Comparison of ENCODE assay signal across 1 cellular context in genomic region chr6:31497595-31498476, GRCh38.
A peak's percentile ranks its signal among the peaks of the same experiment; 100 is the strongest.
TF ChIP-seq lines count a peak whose summit lies in the region.

MICB (plus strand) TSS chr6:31498145; CDS start chr6:31498194, 49 bp downstream.

TF ChIP-seq in GM12878, 131 proteins besides CTCF, POLR2A, EP300 and RAD21 (continued from another document and continues in another):
- TF ChIP-seq MAX (IDR thresholded peaks at IDR 0.05; ENCODE audit: low read depth, low read length) (0 out of 2 replicates have a peak, but pooled peaks have one; percentile 58), FOS (IDR thresholded peaks at IDR 0.05; ENCODE audit: borderline replicate concordance, extremely low read depth, insufficient read length) (peak; percentile 19), RBBP5 (conservative IDR thresholded peaks at IDR 0.05) (no peak), CREB1 (IDR thresholded peaks at IDR 0.05; ENCODE audit: low read depth) (no peak), POLR2AphosphoS2 (IDR thresholded peaks at IDR 0.05; ENCODE audit: low read depth, low read length) (peak; percentile 36; the same call in 1 of the 2 replicates), SIN3A (IDR thresholded peaks at IDR 0.05; ENCODE audit: low read depth, low read length) (no peak), NBN (IDR thresholded peaks at IDR 0.05) (peak; percentile 52; the same call in 1 of the 2 replicates), PAX8 (IDR thresholded peaks at IDR 0.05) (no peak), MTA3 (IDR thresholded peaks at IDR 0.05; ENCODE audit: borderline replicate concordance, low read length) (no peak), DPF2 (IDR thresholded peaks at IDR 0.05) (no peak), CHD4 (IDR thresholded peaks at IDR 0.05) (no peak), PBX3 (IDR thresholded peaks at IDR 0.05; ENCODE audit: insufficient replicate concordance, low read depth, low read length) (no peak), MYC (IDR thresholded peaks at IDR 0.05; ENCODE audit: insufficient read depth, insufficient read length, insufficient replicate concordance, low read length, severe bottlenecking) (no peak), ATF3 (IDR thresholded peaks at IDR 0.05; ENCODE audit: borderline replicate concordance, extremely low read depth, low read depth, low read length) (no peak), EED (IDR thresholded peaks at IDR 0.05; ENCODE audit: low read depth) (no peak), USF2 (IDR thresholded peaks at IDR 0.05; ENCODE audit: borderline replicate concordance, low read depth, low read length) (no peak), CBX3 (IDR thresholded peaks at IDR 0.05; ENCODE audit: borderline replicate concordance, low read depth) (no peak), EGR1 (IDR thresholded peaks at IDR 0.05; ENCODE audit: borderline replicate concordance in 1 of 2, low read depth in 2 of 2, low read length in 2 of 2) (no peak), BCLAF1 (IDR thresholded peaks at IDR 0.05) (peak; percentile 83), HSF1 (IDR thresholded peaks at IDR 0.05; ENCODE audit: low read depth, low read length) (no peak; the same call in 1 of the 2 replicates), RFX5 (IDR thresholded peaks at IDR 0.05; ENCODE audit: low read depth, low read length) (peak; percentile 56), MXI1 (IDR thresholded peaks at IDR 0.05; ENCODE audit: low read depth, low read length) (peak; percentile 64), CUX1 (IDR thresholded peaks at IDR 0.05; ENCODE audit: insufficient replicate concordance, low read depth, low read length) (no peak), SPI1 (IDR thresholded peaks at IDR 0.05; ENCODE audit: borderline replicate concordance, insufficient read depth, low read depth, low read length) (no peak), STAT3 (IDR thresholded peaks at IDR 0.05; ENCODE audit: low read depth, low read length) (no peak), ASH2L (IDR thresholded peaks at IDR 0.05; ENCODE audit: borderline replicate concordance, low read depth) (no peak), BCL11A (IDR thresholded peaks at IDR 0.05; ENCODE audit: low read depth, low read length) (no peak), KDM1A (IDR thresholded peaks at IDR 0.05; ENCODE audit: borderline replicate concordance) (no peak), ETV6 (conservative IDR thresholded peaks at IDR 0.05 in 1 of 2, IDR thresholded peaks at IDR 0.05 in 1 of 2; ENCODE audit: borderline replicate concordance in 1 of 2, low read depth in 1 of 2) (no peak), RCOR1 (conservative IDR thresholded peaks at IDR 0.05; ENCODE audit: low read depth, low read length) (no peak), RB1 (IDR thresholded peaks at IDR 0.05; ENCODE audit: borderline replicate concordance) (peak; percentile 62; the same call in 1 of the 2 replicates), IKZF2 (IDR thresholded peaks at IDR 0.05) (no peak; a peak in 1 of 4 replicates), TCF12 (IDR thresholded peaks at IDR 0.05; ENCODE audit: low read depth, low read length) (0 out of 2 replicates have a peak, but pooled peaks have one; percentile 4), PKNOX1 (IDR thresholded peaks at IDR 0.05) (no peak), CHD2 (IDR thresholded peaks at IDR 0.05; ENCODE audit: borderline replicate concordance, low read depth, low read length) (no peak), IRF3 (IDR thresholded peaks at IDR 0.05) (no peak), GABPA (IDR thresholded peaks at IDR 0.05; ENCODE audit: low read depth) (no peak), ZZZ3 (IDR thresholded peaks at IDR 0.05; ENCODE audit: control insufficient read depth, insufficient read length, low read depth) (no peak), CREM (IDR thresholded peaks at IDR 0.05; ENCODE audit: low read depth) (no peak), FOXK2 (IDR thresholded peaks at IDR 0.05) (peak; percentile 94), CBX5 (IDR thresholded peaks at IDR 0.05; ENCODE audit: low read depth) (no peak), E4F1 (IDR thresholded peaks at IDR 0.05; ENCODE audit: borderline replicate concordance, partially characterized antibody) (peak; percentile 58), ELK1 (IDR thresholded peaks at IDR 0.05; ENCODE audit: low read depth, low read length) (no peak), TARDBP (IDR thresholded peaks at IDR 0.05; ENCODE audit: borderline replicate concordance) (no peak), HDAC2 (IDR thresholded peaks at IDR 0.05) (no peak)
